8 cellular contexts compared by ENCODE assay signal in the genomic region with DNA sequence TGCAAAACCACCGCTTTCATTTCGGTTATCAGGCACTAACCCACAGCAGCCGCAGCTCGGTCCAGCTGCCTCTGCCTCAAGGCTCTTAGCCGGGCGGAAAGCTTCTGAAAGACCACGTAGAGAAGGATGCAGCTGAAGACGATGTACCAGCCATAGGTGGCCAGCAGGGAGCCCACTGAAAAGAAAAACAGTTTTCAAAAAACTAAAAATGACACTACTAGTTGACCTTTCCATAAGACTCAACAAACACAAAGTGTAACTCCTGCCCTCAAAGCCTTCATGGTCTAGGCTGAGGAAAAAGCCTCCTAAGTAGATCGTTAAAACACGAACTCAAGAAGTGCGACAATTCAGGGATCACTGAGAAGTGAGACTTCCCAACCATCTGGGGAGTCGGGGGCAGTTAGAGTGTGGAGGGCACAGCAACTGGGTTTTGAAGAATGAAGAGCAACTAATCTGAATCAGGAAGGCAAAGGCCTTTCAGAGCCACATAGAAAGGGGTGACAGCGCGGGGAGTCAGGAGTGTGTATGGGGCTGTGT. TPM values are rescaled to one million over a fixed set of nuclear protein-coding genes. Genes with fewer than 3 reads are reported as not detected.
A peak's percentile ranks its signal among the peaks of the same experiment; 100 is the strongest.
DNase-seq lines count a peak whose midpoint lies in the region; ATAC-seq and TF ChIP-seq lines count a peak whose summit lies in the region.

No MANE protein-coding gene starts in this region.

- H3K27me3 ChIP-seq in heart right ventricle: no peaks in the 10 kb centered on the region

- H3K9me3 Mint-ChIP-seq in natural killer cell: no peaks in the 10 kb centered on the region

- H3K4me1 Mint-ChIP-seq in natural killer cell: peaks cover 15 to 16% of the 10 kb centered on the region in 2 donors

- no peaks in the 10 kb centered on the region for H3K9me3 ChIP-seq in heart right ventricle

- H3K4me3 ChIP-seq in heart right ventricle: peak overlapping the region; percentile 71 to 96 (median 88)

- peaks cover 0 to 72% (median 52%) of the 10 kb centered on the region in 9 donors for H3K36me3 ChIP-seq in heart right ventricle

- TF ChIP-seq CTCF in heart right ventricle (IDR thresholded peaks at IDR 0.05): peak in 4 of 9 donors; percentile 18 to 39 (median 22)
- TF ChIP-seq CTCF in natural killer cell (IDR thresholded peaks at IDR 0.05): peak; percentile 41
- no peak for TF ChIP-seq CTCF in omental fat pad (IDR thresholded peaks at IDR 0.05)

- peak overlapping the region; percentile 90 to 94 for H3K27ac Mint-ChIP-seq in natural killer cell

- H3K36me3 Mint-ChIP-seq in natural killer cell: peaks cover 38% of the 10 kb centered on the region

- DNase-seq in heart right ventricle (no peak), Right ventricle myocardium inferior (ENCODE audit: missing footprints) (no peak), RPMI8226 (peak; percentile 81), ecto neural progenitor cell (ENCODE audit: low spot score) (peak; percentile 41), natural killer cell (no peak), hepatic stellate cell (ENCODE audit: low spot score) (no peak), omental fat pad (ENCODE audit: low spot score) (no peak)

- H3K27me3 Mint-ChIP-seq in natural killer cell (ENCODE audit: low read depth in 2 of 2): no peaks in the 10 kb centered on the region

- H3K4me1 ChIP-seq in heart right ventricle: peaks cover 2 to 38% (median 26%) of the 10 kb centered on the region in 9 donors

- intact Hi-C loops in heart right ventricle (cut with DNase I) (no loop called here), Right ventricle myocardium inferior (cut with DNase I) (no loop called here), natural killer cell (cut with micrococcal nuclease) (loop anchor here (2.0 kb wide), 1 partner anchor 18 kb away; a partner anchor contains a TSS)

- peak overlapping the region; percentile 87 to 95 (median 94) for H3K27ac ChIP-seq in heart right ventricle

- 13 to 14% methylated on average over 14 of the region's 14 CpGs for WGBS in heart right ventricle, 2 donors

- peak overlapping the region; percentile 94 for H3K4me3 Mint-ChIP-seq in natural killer cell

- peak in 2 of 8 donors; percentile 2 for ATAC-seq in heart right ventricle
- no peak for ATAC-seq in Right ventricle myocardium inferior
- ATAC-seq in HG02973 (IDR thresholded peaks at IDR 0.05; ENCODE audit: unreplicated experiment): peak; percentile 43
- ATAC-seq in natural killer cell: peak; percentile 33 to 45 (median 35)
- no peak for ATAC-seq in omental fat pad (ENCODE audit: low FRiP score)

RNA-seq across cellular contexts. Expression of a gene that starts 0.7 kb away (rescaled TPM):
- 10 to 100 TPM; 28.4 to 90.6 (median 42.7) TPM for total RNA-seq in heart right ventricle
- polyA plus RNA-seq in heart right ventricle: 100 to 1,000 TPM in 1 of 2 donors, 10 to 100 TPM in 1; 48.4 to 192 TPM
- 42.1 TPM for total RNA-seq in Right ventricle myocardium inferior
- total RNA-seq in natural killer cell: 10 to 100 TPM; 33.6 to 44.2 (median 38.4) TPM
- total RNA-seq in omental fat pad: 10 to 100 TPM; 61.0 to 99.4 (median 92.3) TPM

RNA-seq across cellular contexts. Expression of a gene that starts 18.5 kb away (rescaled TPM):
- total RNA-seq in heart right ventricle: 10 to 100 TPM; 23.8 to 36.3 (median 29.9) TPM
- 10 to 100 TPM; 25.0 to 51.4 TPM for polyA plus RNA-seq in heart right ventricle
- 30.4 TPM for total RNA-seq in Right ventricle myocardium inferior
- total RNA-seq in natural killer cell: 100 to 1,000 TPM; 146 to 174 (median 167) TPM
- 10 to 100 TPM; 25.6 to 47.7 (median 29.3) TPM for total RNA-seq in omental fat pad

RNA-seq across cellular contexts. Expression of a gene that starts 24.7 kb away (rescaled TPM):
- total RNA-seq in heart right ventricle (10 to 100 TPM in 8 of 10 donors, 1 to 10 TPM in 2; 9.7 to 35.1 (median 15.7) TPM), Right ventricle myocardium inferior (13.3 TPM), natural killer cell (10 to 100 TPM; 21.1 to 32.5 (median 30.8) TPM), omental fat pad (10 to 100 TPM; 16.9 to 85.3 (median 39.4) TPM)
- 10 to 100 TPM in 1 of 2 donors, 1 to 10 TPM in 1; 6.9 to 11.3 TPM for polyA plus RNA-seq in heart right ventricle

Comparison
In these comparisons a context has a peak if more than half of its experiments do, and no peak if none do; other contexts are left out.
1. ATAC-seq: peak in HG02973 (single experiment) and natural killer cell (3 of 3); none in Right ventricle myocardium inferior (single experiment) and omental fat pad (single experiment).
2. DNase-seq: peak in RPMI8226 (single experiment) and ecto neural progenitor cell (single experiment); none in heart right ventricle (0 of 2), Right ventricle myocardium inferior (single experiment), natural killer cell (single experiment), hepatic stellate cell (single experiment) and omental fat pad (single experiment).